ENCODE assay signal across 12 cellular contexts in the genomic region with DNA sequence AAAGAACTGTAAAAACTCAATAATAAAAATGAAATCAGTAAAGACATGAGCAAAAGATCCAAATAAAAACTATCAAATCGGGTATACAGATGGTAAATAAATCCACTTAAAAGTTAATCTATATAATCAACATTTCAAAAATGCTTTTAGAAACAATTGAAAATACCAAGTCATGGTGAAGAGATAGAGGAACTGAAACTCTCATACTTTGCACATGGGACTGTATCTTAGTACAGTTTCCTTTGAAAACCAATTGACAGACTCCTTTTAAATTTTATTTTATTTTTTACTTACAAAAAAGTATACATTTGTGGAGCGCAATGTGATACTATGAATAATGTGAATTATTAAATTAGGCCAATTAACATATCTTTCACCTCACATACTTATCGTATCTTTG.
DNase-seq lines count a peak whose midpoint lies in the region; ATAC-seq and TF ChIP-seq lines count a peak whose summit lies in the region.
"Had no signal": no experiment of that assay in that cellular context is flagged by ENCODE, and none has a peak within 500 bp of the region (broad histone marks: within the 10 kb centered on the region; RNA-seq: fewer than 3 reads in every experiment).

No MANE protein-coding gene starts in this region.

- ATAC-seq in GM19467 (IDR thresholded peaks at IDR 0.05; ENCODE audit: unreplicated experiment) = peak; percentile 78
- peak; percentile 86 for ATAC-seq in HG02884 (IDR thresholded peaks at IDR 0.05; ENCODE audit: unreplicated experiment)
- peak; percentile 84 for ATAC-seq in HG03565 (IDR thresholded peaks at IDR 0.05; ENCODE audit: unreplicated experiment)

- no peak for TF ChIP-seq CTCF in GM13977 (IDR thresholded peaks at IDR 0.05; ENCODE audit: extremely low read depth, insufficient read depth, missing control alignments)

- in situ Hi-C loops in GM13977 (cut with MboI; ENCODE audit: low pct_unique_long_range_greater_than_20kb, low sequenced_read_pairs, unreplicated experiment) = no loop called here

- DNase-seq in GM13977 (ENCODE audit: low spot score) = peak; percentile 7
- DNase-seq in NCI-H1930 (lab: John Stamatoyannopoulos, UW) = no peak
- DNase-seq in NCI-H2029 (lab: John Stamatoyannopoulos, UW) = no peak
- no peak for DNase-seq in retina
- DNase-seq in DMS114 treated with DMSO at 0.1 percent for 48 hours (lab: John Stamatoyannopoulos, UW; ENCODE audit: unreplicated experiment) = no peak
- DNase-seq: activated naive CD4-positive, alpha-beta T cell treated with anti-CD3 and anti-CD28 coated beads, Interleukin-2, amount 50 U/mL, for 16 hours; KBM-7; nucleus accumbens; stimulated activated CD8-positive, alpha-beta memory T cell treated with anti-CD3 and anti-CD28 coated beads, Interleukin-4, amount 100 ng/mL, for 48 hours had no signal
